Comparison of ENCODE assay signal across 9 cellular contexts in genomic region chr22:42277988-42278776, GRCh38. TPM values are rescaled to one million over a fixed set of nuclear protein-coding genes. Genes with fewer than 3 reads are reported as not detected.
DNase-seq lines count a peak whose midpoint lies in the region; ATAC-seq and TF ChIP-seq lines count a peak whose summit lies in the region.
"Had no signal": no experiment of that assay in that cellular context is flagged by ENCODE, and none has a peak within 500 bp of the region (broad histone marks: within the 10 kb centered on the region; RNA-seq: fewer than 3 reads in every experiment).

No MANE protein-coding gene starts in this region.

- TF ChIP-seq POLR2A in esophagus muscularis mucosa (IDR thresholded peaks at IDR 0.05; ENCODE audit: low read depth): no peak

- H3K27me3 ChIP-seq in dorsolateral prefrontal cortex (no peaks in the 10 kb centered on the region), esophagus muscularis mucosa (peaks cover 0 to 8% (median 0%) of the 10 kb centered on the region in 4 donors)

- intact Hi-C loops in Right ventricle myocardium superior (cut with DNase I) (no loop called here), left ventricle myocardium superior (cut with micrococcal nuclease) (no loop called here), dorsolateral prefrontal cortex (cut with DNase I) (loop anchor here (2.0 to 5.0 kb wide), 2 partner anchors 159 kb away; no protein-coding TSS in a partner anchor), esophagus muscularis mucosa (cut with DNase I) (no loop called here)

- no peak for DNase-seq in Right ventricle myocardium superior
- no peak for DNase-seq in left ventricle myocardium superior
- DNase-seq in MV-4-11 (lab: John Stamatoyannopoulos, UW): peak; percentile 60
- peak in 7 of 10 donors; percentile 57 to 83 (median 63) for DNase-seq in dorsolateral prefrontal cortex
- DNase-seq in esophagus muscularis mucosa (ENCODE audit: extremely low spot score): no peak
- no peak for DNase-seq in central memory CD4-positive, alpha-beta T cell

- TF ChIP-seq CTCF in dorsolateral prefrontal cortex (IDR thresholded peaks at IDR 0.05 in 54 of 56, conservative IDR thresholded peaks at IDR 0.05 in 2 of 56; ENCODE audit: low read depth in 1 of 56, partially characterized antibody in 56 of 56) (peak in 53 of 56 donors; percentile 14 to 60 (median 37)), esophagus muscularis mucosa (IDR thresholded peaks at IDR 0.05) (no peak)

- H3K36me3 ChIP-seq in esophagus muscularis mucosa: no peaks in the 10 kb centered on the region

- peaks cover 2 to 13% (median 7%) of the 10 kb centered on the region in 4 donors for H3K4me1 ChIP-seq in esophagus muscularis mucosa
- H3K4me1 ChIP-seq: parathyroid adenoma had no signal

- H3K4me3 ChIP-seq in dorsolateral prefrontal cortex (no peak overlapping the region), esophagus muscularis mucosa (no peak overlapping the region)

- H3K9me3 ChIP-seq in esophagus muscularis mucosa: no peaks in the 10 kb centered on the region

- 77% methylated on average over 11 of the region's 21 CpGs for WGBS in esophagus muscularis mucosa

- ATAC-seq in Right ventricle myocardium superior (ENCODE audit: poor library complexity) (peak; percentile 11), left ventricle myocardium superior (no peak), HG03565 (IDR thresholded peaks at IDR 0.05; ENCODE audit: unreplicated experiment) (no peak)

- TF ChIP-seq EP300 in esophagus muscularis mucosa (IDR thresholded peaks at IDR 0.05): no peak

- peak overlapping the region in 5 of 59 donors; percentile 3 to 58 (median 30) for H3K27ac ChIP-seq in dorsolateral prefrontal cortex
- peak overlapping the region; percentile 7 for H3K27ac ChIP-seq in temporal lobe (ENCODE audit: low read depth, low read length)
- no peak overlapping the region for H3K27ac ChIP-seq in esophagus muscularis mucosa (replicated peaks in 1 of 4)
- H3K27ac ChIP-seq: parathyroid adenoma had no signal

RNA-seq across cellular contexts. Expression of gene TCF20, which starts 7.7 kb away (rescaled TPM):
- 16.3 TPM for total RNA-seq in Right ventricle myocardium superior
- 14.9 TPM for total RNA-seq in left ventricle myocardium superior
- 10 to 100 TPM; 46.9 to 80.5 (median 64.3) TPM for total RNA-seq in dorsolateral prefrontal cortex
- 45.5 TPM for total RNA-seq in temporal lobe
- total RNA-seq in esophagus muscularis mucosa: 10 to 100 TPM; 24.9 to 48.2 (median 38.4) TPM

Comparison
In these comparisons a context has a peak if more than half of its experiments do, and no peak if none do; other contexts are left out.
1. DNase-seq: peak in MV-4-11 (single experiment) and dorsolateral prefrontal cortex (7 of 10); none in Right ventricle myocardium superior (single experiment), left ventricle myocardium superior (single experiment), esophagus muscularis mucosa (single experiment) and central memory CD4-positive, alpha-beta T cell (single experiment).
2. CTCF ChIP-seq: peak in dorsolateral prefrontal cortex (53 of 56); none in esophagus muscularis mucosa (0 of 3).
3. intact Hi-C loops: an anchor here in dorsolateral prefrontal cortex (2.0 to 5.0 kb wide); none called in Right ventricle myocardium superior, left ventricle myocardium superior and esophagus muscularis mucosa.